ENCODE assay signal across 27 cellular contexts in the genomic region with DNA sequence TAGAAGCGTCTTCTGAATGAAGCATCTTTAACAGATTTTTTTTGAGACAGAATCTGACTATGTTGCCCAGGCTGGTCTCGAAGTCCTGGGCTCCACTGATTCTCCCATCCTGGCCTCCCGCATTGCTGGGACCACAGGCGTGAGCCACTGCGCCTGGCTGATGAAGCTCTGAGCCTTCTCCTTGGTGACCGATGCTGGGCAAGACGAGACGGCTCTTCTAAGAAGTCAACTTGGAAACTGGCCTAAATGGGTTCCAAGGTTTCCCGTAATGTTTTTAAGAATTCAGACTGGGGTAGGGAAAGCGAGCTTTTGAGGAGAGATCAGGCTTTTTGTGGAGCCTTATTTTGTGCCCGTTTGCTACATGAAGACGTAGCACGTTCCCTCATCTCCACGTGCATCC.
"Had no signal": no experiment of that assay in that cellular context is flagged by ENCODE, and none has a peak within 500 bp of the region (broad histone marks: within the 10 kb centered on the region; RNA-seq: fewer than 3 reads in every experiment).

No MANE protein-coding gene starts in this region.

- H3K27me3 ChIP-seq: ascending aorta, body of pancreas, MG63, SJSA1 had no signal

- H3K27ac ChIP-seq: ascending aorta, RWPE1, SJSA1 had no signal

- H3K27ac Mint-ChIP-seq: activated B cell treated with CpG ODN at 0.5 μM for 24 hours; activated CD4-positive, alpha-beta memory T cell treated with anti-CD3 and anti-CD28 coated beads for 36 hours; activated CD4-positive, alpha-beta T cell treated with anti-CD3 and anti-CD28 coated beads, Interleukin-2, amount 10 ng/mL, durations not matched to agents 7 days and 5 days; activated naive CD4-positive, alpha-beta T cell treated with anti-CD3 and anti-CD28 coated beads, Interleukin-2, amount 50 U/mL, for 72 hours; activated naive CD8-positive, alpha-beta T cell treated with anti-CD3 and anti-CD28 coated beads, Interleukin-2, amount 50 U/mL, for 24 hours had no signal

- ATAC-seq: activated naive CD4-positive, alpha-beta T cell treated with anti-CD3 and anti-CD28 coated beads, Interleukin-2, amount 50 U/mL, for 72 hours; activated naive CD8-positive, alpha-beta T cell treated with anti-CD3 and anti-CD28 coated beads, Interleukin-2, amount 50 U/mL, for 24 hours; activated T-cell treated with anti-CD3 and anti-CD28 coated beads, Interleukin-2, amount 50 U/mL, for 4 hours; Panc1 had no signal

- H3K36me3 Mint-ChIP-seq: activated naive CD4-positive, alpha-beta T cell treated with anti-CD3 and anti-CD28 coated beads, Interleukin-2, amount 50 U/mL, for 72 hours had no signal

- H3K4me1 Mint-ChIP-seq: activated CD4-positive, alpha-beta T cell treated with anti-CD3 and anti-CD28 coated beads, Interleukin-2, amount 10 ng/mL, durations not matched to agents 7 days and 5 days; activated naive CD8-positive, alpha-beta T cell treated with anti-CD3 and anti-CD28 coated beads, Interleukin-2, amount 50 U/mL, for 24 hours had no signal

- H3K9me3 ChIP-seq: ascending aorta, body of pancreas, MG63, SJSA1 had no signal

- H3K4me3 ChIP-seq: ascending aorta, body of pancreas, MG63, SJSA1 had no signal

- DNase-seq: activated B cell treated with CpG ODN at 0.5 μM for 24 hours; activated CD4-positive, alpha-beta memory T cell treated with anti-CD3 and anti-CD28 coated beads for 36 hours; activated CD4-positive, alpha-beta T cell treated with anti-CD3 and anti-CD28 coated beads, Interleukin-2, amount 10 ng/mL, durations not matched to agents 7 days and 5 days; activated CD8-positive, alpha-beta memory T cell treated with anti-CD3 and anti-CD28 coated beads for 24 hours; activated naive CD4-positive, alpha-beta T cell treated with Interleukin-2 at 50 U/mL for 16 hours; activated naive CD8-positive, alpha-beta T cell treated with anti-CD3 and anti-CD28 coated beads, Interleukin-2, amount 50 U/mL, for 24 hours; activated T-cell treated with anti-CD3 and anti-CD28 coated beads, Interleukin-2, amount 50 U/mL, for 4 hours; amniotic stem cell; body of pancreas; MG63; MV-4-11; NCI-H1417 treated with DMSO at 0.1 percent for 48 hours; NCI-H1694; NCI-H2029; NCI-H2107; NCI-H2171 treated with DMSO at 0.1 percent for 48 hours; NCI-H226; NCI-H526; NCI-H82; OCI-M1; Right ventricle myocardium superior; SW 1271 had no signal

- H3K4me1 ChIP-seq: ascending aorta, body of pancreas had no signal

- H3K27me3 Mint-ChIP-seq: activated CD4-positive, alpha-beta memory T cell treated with anti-CD3 and anti-CD28 coated beads for 36 hours; activated CD4-positive, alpha-beta T cell treated with anti-CD3 and anti-CD28 coated beads, Interleukin-2, amount 10 ng/mL, durations not matched to agents 7 days and 5 days had no signal

- H3K4me3 Mint-ChIP-seq: activated B cell treated with CpG ODN at 0.5 μM for 24 hours; activated CD4-positive, alpha-beta memory T cell treated with anti-CD3 and anti-CD28 coated beads for 36 hours; activated CD4-positive, alpha-beta T cell treated with anti-CD3 and anti-CD28 coated beads, Interleukin-2, amount 10 ng/mL, durations not matched to agents 7 days and 5 days; activated naive CD8-positive, alpha-beta T cell treated with anti-CD3 and anti-CD28 coated beads, Interleukin-2, amount 50 U/mL, for 24 hours; activated T-cell treated with anti-CD3 and anti-CD28 coated beads, Interleukin-2, amount 50 U/mL, for 4 hours had no signal

- H3K9me3 Mint-ChIP-seq: activated B cell treated with CpG ODN at 0.5 μM for 24 hours; activated CD4-positive, alpha-beta memory T cell treated with anti-CD3 and anti-CD28 coated beads for 36 hours; activated CD4-positive, alpha-beta T cell treated with anti-CD3 and anti-CD28 coated beads, Interleukin-2, amount 10 ng/mL, durations not matched to agents 7 days and 5 days; activated naive CD4-positive, alpha-beta T cell treated with anti-CD3 and anti-CD28 coated beads, Interleukin-2, amount 50 U/mL, for 72 hours; activated naive CD8-positive, alpha-beta T cell treated with anti-CD3 and anti-CD28 coated beads, Interleukin-2, amount 50 U/mL, for 24 hours; activated T-cell treated with anti-CD3 and anti-CD28 coated beads, Interleukin-2, amount 50 U/mL, for 4 hours had no signal
